Comparison of ENCODE assay signal across 9 cellular contexts in genomic region chr12:132638541-132639408, GRCh38. TPM values are rescaled to one million over a fixed set of nuclear protein-coding genes. Genes with fewer than 3 reads are reported as not detected.
A peak's percentile ranks its signal among the peaks of the same experiment; 100 is the strongest.
DNase-seq lines count a peak whose midpoint lies in the region; ATAC-seq and TF ChIP-seq lines count a peak whose summit lies in the region.
"Had no signal": no experiment of that assay in that cellular context is flagged by ENCODE, and none has a peak within 500 bp of the region (broad histone marks: within the 10 kb centered on the region; RNA-seq: fewer than 3 reads in every experiment).

No MANE protein-coding gene starts in this region.

- BruUV-seq in PC-9 (replicated peaks; lab: Mats Ljungman, UMichigan) = no TSS peak

- POLR2A ChIA-PET in PC-9 (lab: Charles Lee; ENCODE audit: unreplicated experiment) = no interaction called here

- H3K36me3 Mint-ChIP-seq in osteocyte (ENCODE audit: unreplicated experiment) = peaks cover 43% of the 10 kb centered on the region

- no peak overlapping the region for H3K27ac Mint-ChIP-seq in osteocyte (ENCODE audit: unreplicated experiment)
- H3K27ac Mint-ChIP-seq: dendritic cell treated with granulocyte-macrophage colony-stimulating factor and Interleukin-4, amounts not matched to agents 40 ng/mL and 50 ng/mL, for 4 days had no signal

- H3K4me3 ChIP-seq in GM06990 (replicated peaks; ENCODE audit: low read depth, low read length) (no peak overlapping the region), PC-9 (no peak overlapping the region), esophagus muscularis mucosa (no peak overlapping the region), Karpas-422 (ENCODE audit: low read length) (no peak overlapping the region)

- intact Hi-C loops in PC-9 (cut with micrococcal nuclease; ENCODE audit: unreplicated experiment) = loop anchor here (1.0 kb wide), 1 partner anchor 38 kb away; no protein-coding TSS in a partner anchor
- intact Hi-C loops in esophagus muscularis mucosa (cut with DNase I) = no loop called here

- no peak for TF ChIP-seq EP300 in esophagus muscularis mucosa (IDR thresholded peaks at IDR 0.05)

- H3K27me3 ChIP-seq in GM06990 (replicated peaks; ENCODE audit: control insufficient read depth, insufficient read depth, low read length) (no peaks in the 10 kb centered on the region), PC-9 (ENCODE audit: insufficient read depth, low read depth) (no peaks in the 10 kb centered on the region), esophagus muscularis mucosa (no peaks in the 10 kb centered on the region), Karpas-422 (ENCODE audit: low read length) (no peaks in the 10 kb centered on the region)

- H3K9me3 ChIP-seq in PC-9 (ENCODE audit: insufficient read depth, low read depth) (no peaks in the 10 kb centered on the region), esophagus muscularis mucosa (no peaks in the 10 kb centered on the region), Karpas-422 (ENCODE audit: low read length) (no peaks in the 10 kb centered on the region)

- H3K4me1 ChIP-seq in PC-9 (replicated peaks; ENCODE audit: insufficient read depth) (no peaks in the 10 kb centered on the region), esophagus muscularis mucosa (peaks cover 0 to 5% (median 0%) of the 10 kb centered on the region in 4 donors), Karpas-422 (ENCODE audit: low read length) (no peaks in the 10 kb centered on the region)

- DNase-seq in GM06990 (ENCODE audit: extremely low read depth, insufficient read length) (no peak), PC-9 (peak in 1 of 2 experiments; percentile 41), esophagus muscularis mucosa (ENCODE audit: extremely low spot score) (no peak), osteocyte (ENCODE audit: extremely low spot score, unreplicated experiment) (no peak), Karpas-422 (no peak), OCI-M2 (lab: John Stamatoyannopoulos, UW; ENCODE audit: unreplicated experiment) (no peak)

- no peaks in the 10 kb centered on the region for H4K20me1 ChIP-seq in PC-9 (ENCODE audit: insufficient read depth)
- H4K20me1 ChIP-seq in Karpas-422 (ENCODE audit: insufficient read depth, low read depth, low read length) = no peaks in the 10 kb centered on the region

- H3K79me2 ChIP-seq in PC-9 (ENCODE audit: low read depth) = no peaks in the 10 kb centered on the region
- H3K79me2 ChIP-seq in Karpas-422 (ENCODE audit: low read length) = no peaks in the 10 kb centered on the region

- TF ChIP-seq CTCF in 22Rv1 (IDR thresholded peaks at IDR 0.05) (peak; percentile 95), GM06990 (IDR thresholded peaks at IDR 0.05; ENCODE audit: insufficient read depth, low read length, poor library complexity, severe bottlenecking) (peak; percentile 83), PC-9 (conservative IDR thresholded peaks at IDR 0.05) (peak; percentile 83), esophagus muscularis mucosa (IDR thresholded peaks at IDR 0.05) (peak; percentile 28 to 63 (median 47)), osteocyte (IDR thresholded peaks at IDR 0.05) (peak; percentile 76)

- ATAC-seq in HG03045 (IDR thresholded peaks at IDR 0.05; ENCODE audit: unreplicated experiment) = no peak

- H3K36me3 ChIP-seq in GM06990 (ENCODE audit: control insufficient read depth, insufficient read depth, low read length) (peaks cover 51% of the 10 kb centered on the region), PC-9 (ENCODE audit: low read depth) (peaks cover 6% of the 10 kb centered on the region; the same call in 1 of the 2 replicates), esophagus muscularis mucosa (peaks cover 39 to 97% (median 86%) of the 10 kb centered on the region in 4 donors), Karpas-422 (ENCODE audit: insufficient read depth, low read length) (peaks cover 30% of the 10 kb centered on the region; the same call in 1 of the 2 replicates)

- TF ChIP-seq POLR2A in esophagus muscularis mucosa (IDR thresholded peaks at IDR 0.05; ENCODE audit: low read depth) = no peak

- no peaks in the 10 kb centered on the region for H3K9me3 Mint-ChIP-seq in osteocyte (ENCODE audit: unreplicated experiment)
- H3K9me3 Mint-ChIP-seq: dendritic cell treated with granulocyte-macrophage colony-stimulating factor and Interleukin-4, amounts not matched to agents 40 ng/mL and 50 ng/mL, for 4 days had no signal

- H3F3A ChIP-seq in PC-9 (ENCODE audit: insufficient read depth, low read depth) = no peaks in the 10 kb centered on the region; the same call in 1 of the 2 replicates

- no peak overlapping the region for H3K4me3 Mint-ChIP-seq in osteocyte (ENCODE audit: unreplicated experiment)
- H3K4me3 Mint-ChIP-seq: dendritic cell treated with granulocyte-macrophage colony-stimulating factor and Interleukin-4, amounts not matched to agents 40 ng/mL and 50 ng/mL, for 4 days had no signal

- H3K27ac ChIP-seq in 22Rv1 (no peak overlapping the region), PC-9 (no peak overlapping the region), esophagus muscularis mucosa (replicated peaks in 1 of 4) (peak overlapping the region in 1 of 4 donors; percentile 26), Karpas-422 (ENCODE audit: low read length) (no peak overlapping the region)

- CTCF ChIA-PET in PC-9 (lab: Charles Lee) = interaction anchor here (0.5 to 0.6 kb wide), 2 partner anchors 231 to 485 kb away, joined by 3 to 13 read pairs; no protein-coding TSS in a partner anchor

- H3K4me2 ChIP-seq in PC-9 (no peak overlapping the region), Karpas-422 (ENCODE audit: low read depth, low read length, poor library complexity, severe bottlenecking) (no peak overlapping the region)

- H3K27me3 Mint-ChIP-seq in osteocyte (ENCODE audit: unreplicated experiment) = no peaks in the 10 kb centered on the region
- H3K27me3 Mint-ChIP-seq: dendritic cell treated with granulocyte-macrophage colony-stimulating factor and Interleukin-4, amounts not matched to agents 40 ng/mL and 50 ng/mL, for 4 days had no signal

- H3K9ac ChIP-seq in Karpas-422 (ENCODE audit: low read length) = no peak overlapping the region

- 70% methylated on average over 25 of the region's 25 CpGs for WGBS in esophagus muscularis mucosa

- H3K9me2 ChIP-seq in PC-9 (ENCODE audit: insufficient read depth) = no peaks in the 10 kb centered on the region
- no peaks in the 10 kb centered on the region for H3K9me2 ChIP-seq in Karpas-422 (replicated peaks; ENCODE audit: insufficient read depth, low read length)

- H3K4me1 Mint-ChIP-seq in osteocyte (ENCODE audit: unreplicated experiment) = peaks cover 2% of the 10 kb centered on the region

- H2AFZ ChIP-seq in PC-9 = no peak overlapping the region
- H2AFZ ChIP-seq in Karpas-422 (ENCODE audit: low read length) = no peak overlapping the region

RNA-seq across cellular contexts. Expression of gene P2RX2, which starts 20.2 kb away (rescaled TPM):
- total RNA-seq in PC-9 (2021) (not detected in 2 replicates), esophagus muscularis mucosa (1 to 10 TPM; 1.7 to 4.1 (median 3.7) TPM), osteocyte (not detected in 2 replicates)
- total RNA-seq in Karpas-422 (2014; rRNA removed; shearing (Covaris generic); ENCODE audit: low replicate concordance) = not detected in 2 replicates

RNA-seq across cellular contexts. Expression of gene LRCOL1, which starts 28.4 kb away (rescaled TPM):
- total RNA-seq in PC-9 (2021) = not detected in 2 replicates
- total RNA-seq in esophagus muscularis mucosa = not detected
- total RNA-seq in osteocyte = not detected in 2 replicates
- total RNA-seq in Karpas-422 (2014; rRNA removed; shearing (Covaris generic); ENCODE audit: low replicate concordance) = not detected in 2 replicates

RNA-seq across cellular contexts. Expression of gene POLE, which starts 48.4 kb away (rescaled TPM):
- 62.9 and 69.9 TPM in 2 replicates for total RNA-seq in PC-9 (2021)
- total RNA-seq in esophagus muscularis mucosa = 10 to 100 TPM; 17.2 to 32.4 (median 24.8) TPM
- total RNA-seq in osteocyte = 72.5 and 74.4 TPM in 2 replicates
- total RNA-seq in Karpas-422 (2014; rRNA removed; shearing (Covaris generic); ENCODE audit: low replicate concordance) = 37.9 and 49.5 TPM in 2 replicates

RNA-seq across cellular contexts. Expression of gene PXMP2, which starts 48.6 kb away (rescaled TPM):
- 38.6 and 43.9 TPM in 2 replicates for total RNA-seq in PC-9 (2021)
- total RNA-seq in esophagus muscularis mucosa = 10 to 100 TPM; 39.7 to 68.4 (median 55.8) TPM
- 25.6 and 28.1 TPM in 2 replicates for total RNA-seq in osteocyte
- 33.2 and 35.5 TPM in 2 replicates for total RNA-seq in Karpas-422 (2014; rRNA removed; shearing (Covaris generic); ENCODE audit: low replicate concordance)
